ENCODE assay signal across 12 cellular contexts in the genomic region with DNA sequence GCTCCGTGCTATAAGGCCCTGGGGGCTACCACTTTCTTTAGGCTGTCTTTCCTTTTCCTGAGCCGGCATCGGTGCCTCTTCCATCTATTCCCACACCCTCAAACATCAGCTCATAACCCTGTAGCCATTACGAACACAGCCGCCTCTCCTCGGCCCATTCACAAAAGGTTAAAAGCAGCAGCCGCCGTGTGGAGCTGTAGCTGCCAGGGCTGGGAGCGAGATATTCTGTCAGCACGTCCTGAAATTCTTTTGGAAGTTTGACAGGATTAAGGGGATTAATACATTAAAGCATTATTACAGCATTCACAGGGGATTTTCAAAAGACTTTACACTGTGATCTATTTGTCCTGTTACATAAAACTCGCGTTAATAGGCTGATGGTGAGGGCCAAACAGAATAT.
"Had no signal": no experiment of that assay in that cellular context is flagged by ENCODE, and none has a peak within 500 bp of the region (broad histone marks: within the 10 kb centered on the region; RNA-seq: fewer than 3 reads in every experiment).

No MANE protein-coding gene starts in this region.

- H3K4me3 ChIP-seq: lung, prostate gland, transverse colon had no signal

- H3K36me3 Mint-ChIP-seq: naive B cell had no signal

- H3K4me1 ChIP-seq: prostate gland, transverse colon had no signal

- DNase-seq: activated naive CD4-positive, alpha-beta T cell; activated naive CD8-positive, alpha-beta T cell treated with anti-CD3 and anti-CD28 coated beads, Interleukin-2, amount 50 U/mL, for 24 hours; central memory CD4-positive, alpha-beta T cell; hippocampal formation; naive B cell; stimulated activated CD4-positive, alpha-beta T cell treated with anti-CD3 and anti-CD28 coated beads, Interleukin-12 subunit alpha, Interleukin-12 subunit beta, amount 100 ng/mL, for 4 hours; stimulated activated naive CD4-positive, alpha-beta T cell; T-helper 9 cell; transverse colon had no signal

- H3K9me3 Mint-ChIP-seq: activated naive CD8-positive, alpha-beta T cell treated with anti-CD3 and anti-CD28 coated beads, Interleukin-2, amount 50 U/mL, for 24 hours; activated T-helper 1 cell treated with anti-CD3 and anti-CD28 coated beads, Interleukin-12 subunit alpha, Interleukin-12 subunit beta, Interleukin-2, Interleukin-4 antibody, amounts not matched to agents 30 ng/mL and 10 ng/mL and 1 ng/mL, durations not matched to agents 14 hours and 24 hours and 36 hours had no signal

- H3K9me3 ChIP-seq: prostate gland, transverse colon had no signal

- H3K27me3 ChIP-seq: transverse colon had no signal

- H3K36me3 ChIP-seq: prostate gland, transverse colon had no signal

- H3K27ac Mint-ChIP-seq: activated naive CD8-positive, alpha-beta T cell treated with anti-CD3 and anti-CD28 coated beads, Interleukin-2, amount 50 U/mL, for 24 hours; activated T-helper 1 cell treated with anti-CD3 and anti-CD28 coated beads, Interleukin-12 subunit alpha, Interleukin-12 subunit beta, Interleukin-2, Interleukin-4 antibody, amounts not matched to agents 30 ng/mL and 10 ng/mL and 1 ng/mL, durations not matched to agents 14 hours and 24 hours and 36 hours; naive B cell had no signal

- H3K27ac ChIP-seq: prostate gland, transverse colon had no signal

- ATAC-seq: activated naive CD8-positive, alpha-beta T cell treated with anti-CD3 and anti-CD28 coated beads, Interleukin-2, amount 50 U/mL, for 24 hours had no signal
